ENCODE assay signal across 8 cellular contexts in the genomic region with DNA sequence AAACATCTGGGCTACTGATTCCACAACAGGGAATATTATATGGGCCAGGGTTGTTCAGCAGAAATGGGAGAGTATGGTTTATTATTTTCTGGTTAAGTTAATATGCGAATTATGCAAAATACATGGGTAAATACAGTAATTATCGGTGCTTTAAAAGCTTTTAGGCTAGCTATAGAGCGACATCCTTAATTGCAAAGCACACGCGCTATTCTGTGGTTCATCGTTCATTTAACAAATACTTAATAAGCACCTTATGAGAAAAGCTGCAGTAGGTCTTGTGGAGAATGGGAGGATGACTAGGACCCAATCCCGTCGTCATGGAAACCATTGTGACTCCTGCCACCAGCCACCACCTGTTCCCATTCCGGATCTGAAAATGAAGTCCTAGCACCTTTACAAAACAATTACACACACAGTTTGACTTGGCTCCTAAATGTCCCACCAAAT. TPM values are rescaled to one million over a fixed set of nuclear protein-coding genes. Genes with fewer than 3 reads are reported as not detected.
DNase-seq lines count a peak whose midpoint lies in the region; ATAC-seq and TF ChIP-seq lines count a peak whose summit lies in the region.

No MANE protein-coding gene starts in this region.

- H3K4me3 ChIP-seq in DND-41 (ENCODE audit: low read depth in 1 of 2, low read length in 2 of 2) (peak overlapping the region in 1 of 2 experiments; percentile 37; a peak in 2 of 4 replicates), gastroesophageal sphincter (peak overlapping the region; percentile 73 to 79)

- peak overlapping the region; percentile 59 for H3K4me2 ChIP-seq in DND-41 (ENCODE audit: insufficient read depth, low read length)

- H3K9me3 ChIP-seq in DND-41 (ENCODE audit: insufficient read depth, low read length, severe bottlenecking) (no peaks in the 10 kb centered on the region), gastroesophageal sphincter (no peaks in the 10 kb centered on the region)

- peaks cover 21% of the 10 kb centered on the region for H3K4me1 ChIP-seq in DND-41 (ENCODE audit: insufficient read depth, low read length)
- peaks cover 4 to 23% (median 6%) of the 10 kb centered on the region in 3 donors for H3K4me1 ChIP-seq in gastroesophageal sphincter

- 11 to 25% methylated on average over 9 of the region's 9 CpGs for WGBS in gastroesophageal sphincter (ENCODE audit: low coverage in 1 of 2), 2 donors

- H3K27ac ChIP-seq in DND-41 (ENCODE audit: low read length), result peak overlapping the region; percentile 79
- H3K27ac ChIP-seq in VCaP, result peak overlapping the region; percentile 66
- peak overlapping the region in 3 of 4 donors; percentile 82 to 89 (median 86) for H3K27ac ChIP-seq in gastroesophageal sphincter

- H3K79me2 ChIP-seq in DND-41 (ENCODE audit: insufficient read depth, low read length), result peaks cover 4% of the 10 kb centered on the region; the same call in 1 of the 2 replicates

- TF ChIP-seq CTCF in DND-41 (IDR thresholded peaks at IDR 0.05; ENCODE audit: borderline replicate concordance, extremely low read depth, low read length, poor library complexity, severe bottlenecking) (no peak), VCaP (conservative IDR thresholded peaks at IDR 0.05) (no peak), gastroesophageal sphincter (IDR thresholded peaks at IDR 0.05) (no peak)

- DNase-seq in DND-41, result no peak
- DNase-seq in NCI-H128 (lab: John Stamatoyannopoulos, UW; ENCODE audit: unreplicated experiment), result peak; percentile 43
- peak; percentile 39 for DNase-seq in putamen (ENCODE audit: low spot score)
- DNase-seq in GM19240 (ENCODE audit: insufficient read length, low spot score), result no peak
- DNase-seq in NOMO-1 treated with dmso at 0.1 percent for 144 hours (lab: John Stamatoyannopoulos, UW; ENCODE audit: unreplicated experiment), result no peak
- no peak for DNase-seq in GM03348 (ENCODE audit: low spot score)

- peak overlapping the region; percentile 71 for H2AFZ ChIP-seq in DND-41 (ENCODE audit: low read depth, low read length)

- TF ChIP-seq EP300 in gastroesophageal sphincter (IDR thresholded peaks at IDR 0.05), result no peak

- no peaks in the 10 kb centered on the region for H4K20me1 ChIP-seq in DND-41 (ENCODE audit: insufficient read depth, low read length)

- ATAC-seq in DND-41 (ENCODE audit: insufficient read depth, low read depth) (no peak), gastroesophageal sphincter (no peak)

- peak overlapping the region; percentile 52 for H3K9ac ChIP-seq in DND-41 (ENCODE audit: low read depth, low read length)

- TF ChIP-seq POLR2A in gastroesophageal sphincter (IDR thresholded peaks at IDR 0.05), result no peak

- no peaks in the 10 kb centered on the region for H3K36me3 ChIP-seq in DND-41 (ENCODE audit: insufficient read depth, low read length)
- H3K36me3 ChIP-seq in gastroesophageal sphincter, result no peaks in the 10 kb centered on the region

- H3K27me3 ChIP-seq in DND-41 (ENCODE audit: insufficient read depth, low read length, poor library complexity) (no peaks in the 10 kb centered on the region), gastroesophageal sphincter (no peaks in the 10 kb centered on the region)

RNA-seq across cellular contexts. Expression of a gene that starts 0.6 kb away (rescaled TPM):
- total RNA-seq in gastroesophageal sphincter, result 1 to 10 TPM; 3.6 to 6.2 (median 3.9) TPM

RNA-seq across cellular contexts. Expression of a gene that starts 50.5 kb away (rescaled TPM):
- total RNA-seq in gastroesophageal sphincter, result 1 to 10 TPM; 2.5 to 4.7 (median 3.7) TPM

Comparison
In these comparisons a context has a peak if more than half of its experiments do, and no peak if none do; other contexts are left out.
1. DNase-seq: peak in NCI-H128 (single experiment) and putamen (single experiment); none in DND-41 (single experiment), GM19240 (single experiment), NOMO-1 treated with dmso at 0.1 percent for 144 hours (single experiment) and GM03348 (single experiment).
2. Peak in every context shown above with its lines, with median percentiles within 50 percentile points of each other: H3K27ac ChIP-seq.